In genomic region chr2:20465716-20466391, GRCh38 we compare ENCODE assay signal across 10 cellular contexts. TPM values are rescaled to one million over a fixed set of nuclear protein-coding genes. Genes with fewer than 3 reads are reported as not detected.
DNase-seq lines count a peak whose midpoint lies in the region; ATAC-seq and TF ChIP-seq lines count a peak whose summit lies in the region.
"Had no signal": no experiment of that assay in that cellular context is flagged by ENCODE, and none has a peak within 500 bp of the region (broad histone marks: within the 10 kb centered on the region; RNA-seq: fewer than 3 reads in every experiment).

No MANE protein-coding gene starts in this region.

- H3F3A ChIP-seq in SK-N-SH (replicated peaks; ENCODE audit: insufficient read depth): no peaks in the 10 kb centered on the region

- H3K9me3 ChIP-seq in SK-N-SH (no peaks in the 10 kb centered on the region; the same call in 1 of the 2 replicates), left lung (no peaks in the 10 kb centered on the region), upper lobe of right lung (no peaks in the 10 kb centered on the region)

- H3K9ac ChIP-seq in SK-N-SH: no peak overlapping the region

- H2AFZ ChIP-seq in SK-N-SH (ENCODE audit: low read depth): no peak overlapping the region

- no peak for TF ChIP-seq CTCF in SK-N-SH (IDR thresholded peaks at IDR 0.05)
- no peak for TF ChIP-seq CTCF in left lung (IDR thresholded peaks at IDR 0.05)
- TF ChIP-seq CTCF in upper lobe of right lung (IDR thresholded peaks at IDR 0.05): no peak

- H3K36me3 ChIP-seq in SK-N-SH (replicated peaks in 1 of 2; ENCODE audit: control insufficient read depth in 1 of 2, insufficient read depth in 2 of 2, low read length in 1 of 2) (no peaks in the 10 kb centered on the region), left lung (no peaks in the 10 kb centered on the region), upper lobe of right lung (no peaks in the 10 kb centered on the region)

- 70% methylated on average over 4 of the region's 4 CpGs for WGBS in SK-N-SH (ENCODE audit: low lambda C conversion rate)

- H3K27me3 ChIP-seq in SK-N-SH (ENCODE audit: insufficient read depth) (no peaks in the 10 kb centered on the region), left lung (no peaks in the 10 kb centered on the region), upper lobe of right lung (no peaks in the 10 kb centered on the region)

- H3K9me2 ChIP-seq in SK-N-SH: no peaks in the 10 kb centered on the region

- H3K79me2 ChIP-seq in SK-N-SH (ENCODE audit: insufficient read depth): no peaks in the 10 kb centered on the region

- peak overlapping the region in 1 of 2 experiments; percentile 85; a peak in 3 of 4 replicates for H3K27ac ChIP-seq in SK-N-SH (ENCODE audit: low read depth in 2 of 2, low read length in 1 of 2)
- H3K27ac ChIP-seq in left lung: no peak overlapping the region
- no peak overlapping the region for H3K27ac ChIP-seq in upper lobe of right lung

- ATAC-seq in left lung (peak; percentile 43), upper lobe of right lung (no peak), GM19463 (IDR thresholded peaks at IDR 0.05; ENCODE audit: unreplicated experiment) (no peak)
- no peak for ATAC-seq in activated CD4-positive, CD25-positive, alpha-beta regulatory T cell treated with anti-CD3 and anti-CD28 coated beads, Interleukin-2, amount 50 U/mL, for 24 hours
- ATAC-seq: T-helper 17 cell had no signal

- no peak for TF ChIP-seq RAD21 in SK-N-SH (IDR thresholded peaks at IDR 0.05; ENCODE audit: low read length)

- CTCF ChIA-PET in SK-N-SH (lab: Yijun Ruan, JAX): interaction anchor here (0.6 to 2.0 kb wide), 11 partner anchors 11 to 447 kb away, joined by 3 to 7 read pairs (median 3); partner anchors contain the start of gene RHOB

- H4K20me1 ChIP-seq in SK-N-SH (ENCODE audit: insufficient read depth): no peaks in the 10 kb centered on the region

- no peak overlapping the region for H3K4me3 ChIP-seq in SK-N-SH (ENCODE audit: low read depth in 2 of 2, low read length in 1 of 2)
- H3K4me3 ChIP-seq in left lung: no peak overlapping the region
- no peak overlapping the region for H3K4me3 ChIP-seq in upper lobe of right lung

- POLR2A ChIA-PET in SK-N-SH (lab: Yijun Ruan, JAX): interaction anchor here (0.6 to 4.8 kb wide), 3 partner anchors 16 to 21 kb away, joined by 3 to 33 read pairs (median 3); partner anchors contain the start of gene RHOB

- peak; percentile 23 for DNase-seq in activated CD8-positive, alpha-beta memory T cell treated with anti-CD3 and anti-CD28 coated beads, Interleukin-2, amount 50 U/mL, for 48 hours
- no peak for DNase-seq in activated CD8-positive, alpha-beta memory T cell treated with anti-CD3 and anti-CD28 coated beads for 24 hours
- DNase-seq in SK-N-SH: peak; percentile 67
- peak in 1 of 2 donors; percentile 4 for DNase-seq in left lung
- DNase-seq in upper lobe of right lung: peak; percentile 25
- no peak for DNase-seq in mucosa of gallbladder (ENCODE audit: low spot score)
- DNase-seq: NCI-H526 treated with DMSO at 0.1 percent for 48 hours, T-helper 17 cell had no signal

- H3K4me1 ChIP-seq in SK-N-SH (ENCODE audit: control insufficient read depth in 1 of 2, insufficient read depth in 2 of 2, low read depth in 1 of 2, low read length in 1 of 2): peaks cover 0 to 24% of the 10 kb centered on the region in 2 experiments; a peak in 2 of 4 replicates
- no peaks in the 10 kb centered on the region for H3K4me1 ChIP-seq in left lung
- H3K4me1 ChIP-seq in upper lobe of right lung: no peaks in the 10 kb centered on the region

- TF ChIP-seq EP300 in SK-N-SH (IDR thresholded peaks at IDR 0.05; ENCODE audit: borderline replicate concordance in 1 of 2, low read depth in 1 of 2, low read length in 1 of 2): peak in 1 of 2 experiments; percentile 73; a peak in 2 of 4 replicates

- intact Hi-C loops in left lung (cut with DNase I): no loop called here
- intact Hi-C loops in upper lobe of right lung (cut with DNase I): no loop called here

- H3K4me2 ChIP-seq in SK-N-SH: no peak overlapping the region

TF ChIP-seq in SK-N-SH, 30 proteins besides CTCF, POLR2A, EP300 and RAD21:
- TF ChIP-seq CHD2 (IDR thresholded peaks at IDR 0.05; ENCODE audit: low read length, partially characterized antibody): peak; percentile 53
- no peak for TF ChIP-seq FOXJ3 (CRISPR knock-in tag; IDR thresholded peaks at IDR 0.05)
- no peak for TF ChIP-seq JUND (IDR thresholded peaks at IDR 0.05)
- TF ChIP-seq MXI1 (IDR thresholded peaks at IDR 0.05; ENCODE audit: low read depth, low read length): 0 out of 2 replicates have a peak, but pooled peaks have one; percentile 25
- no peak for TF ChIP-seq SMC3 (IDR thresholded peaks at IDR 0.05; ENCODE audit: low read depth, low read length)
- no peak for TF ChIP-seq POLR2AphosphoS5 (IDR thresholded peaks at IDR 0.05; ENCODE audit: low read depth, low read length)
- peak; percentile 50; the same call in 1 of the 2 replicates for TF ChIP-seq RCOR1 (IDR thresholded peaks at IDR 0.05; ENCODE audit: low read length)
- TF ChIP-seq NRF1 (IDR thresholded peaks at IDR 0.05; ENCODE audit: low read depth, low read length): no peak
- TF ChIP-seq GATA2 (CRISPR knock-in tag; IDR thresholded peaks at IDR 0.05): peak; percentile 68
- no peak for TF ChIP-seq RXRA (IDR thresholded peaks at IDR 0.05; ENCODE audit: borderline replicate concordance, low read depth)
- TF ChIP-seq TAF1 (IDR thresholded peaks at IDR 0.05; ENCODE audit: borderline replicate concordance, low read depth, low read length): no peak

RNA-seq across cellular contexts. Expression of gene RHOB, which starts 19.0 kb away (rescaled TPM):
- polyA plus RNA-seq in SK-N-SH (2012; rRNA removed): 43.5 and 50.3 TPM in 2 replicates
- polyA plus RNA-seq in SK-N-SH (2012; cell fraction: cytosol; rRNA removed): 34.4 and 40.5 TPM in 2 replicates
- polyA plus RNA-seq in SK-N-SH (2012; cell fraction: nucleus; rRNA removed): 63.2 and 74.9 TPM in 2 replicates
- total RNA-seq in left lung (100 to 1,000 TPM; 116 to 124 TPM), upper lobe of right lung (191 TPM), mucosa of gallbladder (445 TPM)

Comparison
In these comparisons a context has a peak if more than half of its experiments do, and no peak if none do; other contexts are left out.
1. DNase-seq: peak in activated CD8-positive, alpha-beta memory T cell treated with anti-CD3 and anti-CD28 coated beads, Interleukin-2, amount 50 U/mL, for 48 hours (single experiment), SK-N-SH (single experiment) and upper lobe of right lung (single experiment); none in activated CD8-positive, alpha-beta memory T cell treated with anti-CD3 and anti-CD28 coated beads for 24 hours (single experiment) and mucosa of gallbladder (single experiment).